ENCODE assay signal across 18 cellular contexts in genomic region chr12:5577239-5577638, GRCh38.
DNase-seq lines count a peak whose midpoint lies in the region; ATAC-seq and TF ChIP-seq lines count a peak whose summit lies in the region.
"Had no signal": no experiment of that assay in that cellular context is flagged by ENCODE, and none has a peak within 500 bp of the region (broad histone marks: within the 10 kb centered on the region; RNA-seq: fewer than 3 reads in every experiment).

No MANE protein-coding gene starts in this region.

- peaks cover 0 to 4% (median 0%) of the 10 kb centered on the region in 3 donors for H3K27me3 ChIP-seq in psoas muscle (ENCODE audit: insufficient read depth in 3 of 3, low read length in 2 of 3)

- no peaks in the 10 kb centered on the region for H3K36me3 ChIP-seq in psoas muscle (ENCODE audit: insufficient read depth in 1 of 2, low read depth in 1 of 2)
- H3K36me3 ChIP-seq: HAP-1 had no signal

- H3K9me3 ChIP-seq in psoas muscle: no peaks in the 10 kb centered on the region
- H3K9me3 ChIP-seq: Caco-2, HAP-1 had no signal

- WGBS in psoas muscle, 3 donors: 61 to 71% (median 68%) methylated on average over 3 of the region's 3 CpGs

- H3K4me1 ChIP-seq in psoas muscle: no peaks in the 10 kb centered on the region
- H3K4me1 ChIP-seq: Caco-2, HAP-1 had no signal

- no peak overlapping the region for H3K4me3 ChIP-seq in psoas muscle
- H3K4me3 ChIP-seq in coronary artery: no peak overlapping the region
- H3K4me3 ChIP-seq: HAP-1 had no signal

- H3K27ac ChIP-seq in VCaP (peak overlapping the region; percentile 77), psoas muscle (no peak overlapping the region), coronary artery (no peak overlapping the region)

- DNase-seq in NCI-H1417 (lab: John Stamatoyannopoulos, UW) (peak; percentile 58 to 80 (median 67)), NCI-H1417 treated with DMSO at 0.1 percent for 48 hours (lab: John Stamatoyannopoulos, UW) (no peak), left ventricle myocardium superior (peak; percentile 58), psoas muscle (peak; percentile 29 to 59), coronary artery (ENCODE audit: low spot score) (no peak)
- DNase-seq in activated CD4-positive, CD25-positive, alpha-beta regulatory T cell treated with anti-CD3 and anti-CD28 coated beads, Interleukin-2, amount 50 U/mL, for 72 hours: no peak
- DNase-seq in stimulated activated CD4-positive, alpha-beta T cell treated with anti-CD3 and anti-CD28 coated beads, Interleukin-4, amount 100 ng/mL, for 4 hours: no peak
- DNase-seq: Caco-2, DND-41, GDM1, Kasumi-1, NCI-H1105 treated with DMSO at 0.1 percent for 48 hours, NCI-H345, NCI-H526 treated with DMSO at 0.1 percent for 48 hours, SHP77 had no signal

- intact Hi-C loops in left ventricle myocardium superior (cut with micrococcal nuclease): no loop called here
- intact Hi-C loops in psoas muscle (cut with DNase I): no loop called here

- TF ChIP-seq CTCF in VCaP (conservative IDR thresholded peaks at IDR 0.05) (no peak), psoas muscle (IDR thresholded peaks at IDR 0.05) (no peak), coronary artery (IDR thresholded peaks at IDR 0.05) (no peak)

- peak; percentile 60 for ATAC-seq in left ventricle myocardium superior
- peak in 3 of 4 donors; percentile 23 to 52 (median 49) for ATAC-seq in psoas muscle
- ATAC-seq: Panc1 had no signal

Comparison
In these comparisons a context has a peak if more than half of its experiments do, and no peak if none do; other contexts are left out.
1. DNase-seq: peak in NCI-H1417 (3 of 3), left ventricle myocardium superior (single experiment) and psoas muscle (2 of 2); none in NCI-H1417 treated with DMSO at 0.1 percent for 48 hours (single experiment), activated CD4-positive, CD25-positive, alpha-beta regulatory T cell treated with anti-CD3 and anti-CD28 coated beads, Interleukin-2, amount 50 U/mL, for 72 hours (single experiment), stimulated activated CD4-positive, alpha-beta T cell treated with anti-CD3 and anti-CD28 coated beads, Interleukin-4, amount 100 ng/mL, for 4 hours (0 of 2) and coronary artery (single experiment).